In the genomic region with DNA sequence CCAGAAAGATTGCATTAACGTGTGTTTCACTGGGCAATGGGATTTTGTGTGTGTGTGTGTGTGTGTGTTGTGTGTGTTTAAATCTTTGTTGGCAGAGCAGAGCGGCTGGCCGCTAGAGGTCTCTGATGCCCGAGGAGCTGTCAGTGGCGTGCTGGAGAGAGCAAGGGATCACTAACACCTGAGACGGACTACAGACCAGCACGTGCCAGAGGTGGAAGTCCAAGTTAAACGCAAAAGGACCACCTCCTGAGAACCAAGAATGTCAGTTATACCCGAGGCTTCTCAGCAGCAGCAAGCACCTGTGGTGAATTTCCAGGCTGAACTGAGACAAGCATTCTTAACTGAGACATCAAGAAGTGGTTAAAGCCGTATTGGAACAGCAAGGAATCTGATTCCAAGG, we compare ENCODE assay signal across 9 cellular contexts. TPM values are rescaled to one million over a fixed set of nuclear protein-coding genes. Genes with fewer than 3 reads are reported as not detected.
DNase-seq lines count a peak whose midpoint lies in the region; ATAC-seq and TF ChIP-seq lines count a peak whose summit lies in the region.
"Had no signal": no experiment of that assay in that cellular context is flagged by ENCODE, and none has a peak within 500 bp of the region (broad histone marks: within the 10 kb centered on the region; RNA-seq: fewer than 3 reads in every experiment).

No MANE protein-coding gene starts in this region.

- no peaks in the 10 kb centered on the region for H3K9me1 ChIP-seq in IMR-90 (ENCODE audit: insufficient read depth, low read length)

- no peak overlapping the region for H3K4ac ChIP-seq in IMR-90 (ENCODE audit: low read depth, low read length)

- H3K23ac ChIP-seq in IMR-90 (ENCODE audit: low read depth, low read length), result no peak overlapping the region

- H3K79me1 ChIP-seq in IMR-90 (ENCODE audit: low read depth in 1 of 2, low read length in 2 of 2), result no peaks in the 10 kb centered on the region

- H4K8ac ChIP-seq in IMR-90 (ENCODE audit: low read depth in 2 of 2, low read length in 2 of 2), result no peak overlapping the region

- H3K79me2 ChIP-seq in OCI-LY3 (ENCODE audit: low read length), result no peaks in the 10 kb centered on the region
- H3K79me2 ChIP-seq in smooth muscle cell (ENCODE audit: low read depth), result no peaks in the 10 kb centered on the region

- H3K9me3 ChIP-seq in IMR-90 (ENCODE audit: control insufficient read depth, insufficient read depth, low read length) (no peaks in the 10 kb centered on the region), OCI-LY3 (ENCODE audit: insufficient read depth, low read length) (no peaks in the 10 kb centered on the region), smooth muscle cell (replicated peaks; ENCODE audit: low read depth) (no peaks in the 10 kb centered on the region)

- no peaks in the 10 kb centered on the region for H3K9me3 Mint-ChIP-seq in activated naive CD4-positive, alpha-beta T cell treated with anti-CD3 and anti-CD28 coated beads, Interleukin-2, amount 10 ng/mL, durations not matched to agents 7 days and 5 days

- H3K56ac ChIP-seq in IMR-90 (ENCODE audit: extremely low read depth, insufficient read depth, low read length), result no peak overlapping the region

- TF ChIP-seq CTCF in IMR-90 (conservative IDR thresholded peaks at IDR 0.05; ENCODE audit: low read depth, low read length) (peak; percentile 41), OCI-LY3 (IDR thresholded peaks at IDR 0.05; ENCODE audit: low read depth, low read length) (peak; percentile 78), smooth muscle cell (IDR thresholded peaks at IDR 0.05; ENCODE audit: borderline replicate concordance, insufficient read depth, poor library complexity, severe bottlenecking) (peak; percentile 37)

- H3K18ac ChIP-seq in IMR-90 (ENCODE audit: low read depth, low read length), result no peak overlapping the region

- BruUV-seq in IMR-90 (replicated peaks; lab: Mats Ljungman, UMichigan), result no TSS peak

- DNase-seq in D341Med (ENCODE audit: low spot score), result peak; percentile 72
- peak; percentile 40 for DNase-seq in IMR-90
- peak; percentile 54 for DNase-seq in activated naive CD4-positive, alpha-beta T cell treated with anti-CD3 and anti-CD28 coated beads, Interleukin-2, amount 10 ng/mL, durations not matched to agents 7 days and 5 days
- DNase-seq in left ventricle myocardium superior, result peak; percentile 51
- no peak for DNase-seq in smooth muscle cell (lab: John Stamatoyannopoulos, UW; ENCODE audit: unreplicated experiment)
- DNase-seq in cerebellar nuclear complex (lab: John Stamatoyannopoulos, UW), result no peak

- H2AK5ac ChIP-seq in IMR-90 (ENCODE audit: low read depth, low read length), result no peak overlapping the region

- peak overlapping the region; percentile 52 for H2AFZ ChIP-seq in IMR-90 (replicated peaks; ENCODE audit: low read length, poor library complexity)
- 0 out of 2 replicates have a peak overlapping the region, but pooled peaks have one; percentile 73 for H2AFZ ChIP-seq in OCI-LY3 (ENCODE audit: low read depth, low read length)
- no peak overlapping the region for H2AFZ ChIP-seq in smooth muscle cell (ENCODE audit: low read depth)

- ATAC-seq in GM19351 (IDR thresholded peaks at IDR 0.05; ENCODE audit: unreplicated experiment), result peak; percentile 94
- peak; percentile 72; the same call in 1 of the 2 replicates for ATAC-seq in IMR-90 (ENCODE audit: low read depth)
- peak; percentile 49 for ATAC-seq in left ventricle myocardium superior

- in situ Hi-C loops in IMR-90 (cut with MboI; ENCODE audit: low sequenced_read_pairs), result no loop called here

- no peak overlapping the region for H2BK15ac ChIP-seq in IMR-90 (ENCODE audit: low read depth, low read length)

- intact Hi-C loops in IMR-90 (cut with micrococcal nuclease) (loop anchor here (2.0 kb wide), 1 partner anchor 586 kb away; no protein-coding TSS in a partner anchor), left ventricle myocardium superior (cut with micrococcal nuclease) (no loop called here)

- no peak overlapping the region for H3K27ac Mint-ChIP-seq in activated naive CD4-positive, alpha-beta T cell treated with anti-CD3 and anti-CD28 coated beads, Interleukin-2, amount 10 ng/mL, durations not matched to agents 7 days and 5 days

- no peak overlapping the region for H3K14ac ChIP-seq in IMR-90 (replicated peaks; ENCODE audit: low read depth, low read length)

- peak; percentile 48 for TF ChIP-seq RAD21 in IMR-90 (IDR thresholded peaks at IDR 0.05; ENCODE audit: low read length)

- H3K27ac ChIP-seq in IMR-90 (ENCODE audit: insufficient read depth, low read length), result no peak overlapping the region
- no peak overlapping the region for H3K27ac ChIP-seq in OCI-LY3 (ENCODE audit: low read length)
- H3K27ac ChIP-seq in smooth muscle cell (ENCODE audit: low read depth), result no peak overlapping the region

- H3K4me1 ChIP-seq in IMR-90 (ENCODE audit: control insufficient read depth, insufficient read depth, low read length) (no peaks in the 10 kb centered on the region), OCI-LY3 (ENCODE audit: low read length) (peaks cover 3% of the 10 kb centered on the region; the same call in 1 of the 2 replicates), smooth muscle cell (ENCODE audit: low read depth) (no peaks in the 10 kb centered on the region)

- H3F3A ChIP-seq in smooth muscle cell (ENCODE audit: low read depth), result no peaks in the 10 kb centered on the region

- no peaks in the 10 kb centered on the region for H3K36me3 Mint-ChIP-seq in activated naive CD4-positive, alpha-beta T cell treated with anti-CD3 and anti-CD28 coated beads, Interleukin-2, amount 10 ng/mL, durations not matched to agents 7 days and 5 days

- H4K20me1 ChIP-seq in IMR-90 (ENCODE audit: insufficient read depth, low read length), result no peaks in the 10 kb centered on the region
- H4K20me1 ChIP-seq in OCI-LY3 (ENCODE audit: insufficient read depth, low read length), result no peaks in the 10 kb centered on the region
- no peaks in the 10 kb centered on the region for H4K20me1 ChIP-seq in smooth muscle cell (ENCODE audit: low read depth)

- no peak overlapping the region for H3K9ac ChIP-seq in IMR-90 (ENCODE audit: low read depth, low read length)
- H3K9ac ChIP-seq in OCI-LY3 (ENCODE audit: low read length), result no peak overlapping the region
- H3K9ac ChIP-seq in smooth muscle cell (ENCODE audit: low read depth), result no peak overlapping the region

- no peak overlapping the region for H4K91ac ChIP-seq in IMR-90 (ENCODE audit: insufficient read depth, low read depth, low read length)

- H3K27me3 Mint-ChIP-seq in activated naive CD4-positive, alpha-beta T cell treated with anti-CD3 and anti-CD28 coated beads, Interleukin-2, amount 10 ng/mL, durations not matched to agents 7 days and 5 days, result peaks cover 13% of the 10 kb centered on the region

- no peak overlapping the region for H2BK20ac ChIP-seq in IMR-90 (ENCODE audit: low read depth, low read length)

- no peak overlapping the region for H2BK5ac ChIP-seq in IMR-90 (ENCODE audit: low read depth, low read length, poor library complexity, severe bottlenecking)

- CTCF ChIA-PET in IMR-90 (lab: Yijun Ruan, JAX), result interaction anchor here (0.7 to 1.3 kb wide), 4 partner anchors 11 to 40 kb away, joined by 3 to 4 read pairs (median 3); no protein-coding TSS in a partner anchor
- CTCF ChIA-PET in activated naive CD4-positive, alpha-beta T cell treated with anti-CD3 and anti-CD28 coated beads, Interleukin-2, amount 10 ng/mL, durations not matched to agents 7 days and 5 days (lab: Charles Lee), result interaction anchor here (1.0 to 3.0 kb wide), 2 partner anchors 8 to 586 kb away, joined by 3 to 10 read pairs; no protein-coding TSS in a partner anchor

- no peaks in the 10 kb centered on the region for H3K4me1 Mint-ChIP-seq in activated naive CD4-positive, alpha-beta T cell treated with anti-CD3 and anti-CD28 coated beads, Interleukin-2, amount 10 ng/mL, durations not matched to agents 7 days and 5 days

- no peak overlapping the region for H3K4me3 Mint-ChIP-seq in activated naive CD4-positive, alpha-beta T cell treated with anti-CD3 and anti-CD28 coated beads, Interleukin-2, amount 10 ng/mL, durations not matched to agents 7 days and 5 days

- H4K5ac ChIP-seq in IMR-90 (ENCODE audit: low read depth, low read length), result no peak overlapping the region

- WGBS in IMR-90 (ENCODE audit: extremely low coverage in 2 of 2, insufficient read length in 1 of 2), 2 experiments, result 12% methylated on average over 5 of the region's 10 CpGs; no CpG with 5 or more reads in 1 of the 2 experiments
- WGBS in smooth muscle cell (ENCODE audit: low lambda C conversion rate), result 54% methylated on average over 10 of the region's 10 CpGs

- H2BK120ac ChIP-seq in IMR-90 (ENCODE audit: low read depth, low read length), result no peak overlapping the region

- H3K4me3 ChIP-seq in IMR-90 (ENCODE audit: insufficient read depth, low read depth, low read length) (no peak overlapping the region), OCI-LY3 (ENCODE audit: low read length) (peak overlapping the region; percentile 55), smooth muscle cell (no peak overlapping the region)

- POLR2A ChIA-PET in IMR-90 (lab: Charles Lee; ENCODE audit: unreplicated experiment), result interaction anchor here (0.7 kb wide), 1 partner anchor 1230 kb away, joined by 3 read pairs; no protein-coding TSS in a partner anchor

- dilution Hi-C loops in IMR-90 (cut with HindIII; ENCODE audit: low sequenced_read_pairs, unreplicated experiment), result no loop called here

- H3K36me3 ChIP-seq in IMR-90 (ENCODE audit: control insufficient read depth, insufficient read depth, low read length), result no peaks in the 10 kb centered on the region
- H3K36me3 ChIP-seq in OCI-LY3 (replicated peaks; ENCODE audit: low read depth, low read length), result no peaks in the 10 kb centered on the region
- H3K36me3 ChIP-seq in smooth muscle cell (ENCODE audit: low read depth), result no peaks in the 10 kb centered on the region

- no peak overlapping the region for H2AK9ac ChIP-seq in IMR-90 (replicated peaks; ENCODE audit: low read depth, low read length, poor library complexity)

- H3K27me3 ChIP-seq in IMR-90 (ENCODE audit: control insufficient read depth, insufficient read depth, low read length) (peaks cover 2% of the 10 kb centered on the region; the same call in 1 of the 2 replicates), OCI-LY3 (ENCODE audit: low read depth, low read length) (no peaks in the 10 kb centered on the region), smooth muscle cell (ENCODE audit: low read depth) (peaks cover under 1% of the 10 kb centered on the region)

- peak overlapping the region; percentile 75 for H3K4me2 ChIP-seq in IMR-90 (ENCODE audit: low read depth, low read length)
- H3K4me2 ChIP-seq in OCI-LY3 (ENCODE audit: low read length), result peak overlapping the region; percentile 75
- no peak overlapping the region for H3K4me2 ChIP-seq in smooth muscle cell

- no peak for TF ChIP-seq POLR2A in IMR-90 (IDR thresholded peaks at IDR 0.05; ENCODE audit: low read depth, low read length)

RNA-seq across cellular contexts. Expression of a gene that starts 9.0 kb away (rescaled TPM):
- 13.8 and 17.2 TPM in 2 replicates for total RNA-seq in IMR-90 (2012; rRNA removed)
- 9.7 and 13.8 TPM in 2 replicates for polyA plus RNA-seq in IMR-90 (2012; rRNA removed)
- 3.0 and 5.0 TPM in 2 replicates for polyA plus RNA-seq in IMR-90 (2012; cell fraction: cytosol; rRNA removed)
- 4.0 and 41.4 TPM in 2 replicates for polyA plus RNA-seq in IMR-90 (2012; cell fraction: nucleus; rRNA removed; ENCODE audit: low replicate concordance)
- 3.6 TPM for total RNA-seq in left ventricle myocardium superior
- total RNA-seq in smooth muscle cell, result 14.3 and 16.1 TPM in 2 replicates
- polyA plus RNA-seq in smooth muscle cell, result 18.7 and 24.7 TPM in 2 replicates

RNA-seq across cellular contexts. Expression of a gene that starts 54.8 kb away (rescaled TPM):
- not detected in 2 replicates for total RNA-seq in IMR-90 (2012; rRNA removed)
- not detected in 2 replicates for polyA plus RNA-seq in IMR-90 (2012; rRNA removed)
- not detected in 2 replicates for polyA plus RNA-seq in IMR-90 (2012; cell fraction: cytosol; rRNA removed)
- polyA plus RNA-seq in IMR-90 (2012; cell fraction: nucleus; rRNA removed; ENCODE audit: low replicate concordance), result not detected in 2 replicates
- total RNA-seq in left ventricle myocardium superior, result not detected
- not detected in 2 replicates for total RNA-seq in smooth muscle cell
- not detected in 2 replicates for polyA plus RNA-seq in smooth muscle cell
- total RNA-seq: T-helper 1 cell treated with Interleukin-12 subunit alpha and Interleukin-12 subunit beta and Interleukin-4 antibody, amounts not matched to agents 30 ng/mL and 1 ng/mL, for 36 hours had no signal

Comparison
In these comparisons a context has a peak if more than half of its experiments do, and no peak if none do; other contexts are left out.
1. DNase-seq: peak in D341Med (single experiment), IMR-90 (single experiment), activated naive CD4-positive, alpha-beta T cell treated with anti-CD3 and anti-CD28 coated beads, Interleukin-2, amount 10 ng/mL, durations not matched to agents 7 days and 5 days (single experiment) and left ventricle myocardium superior (single experiment); none in smooth muscle cell (single experiment) and cerebellar nuclear complex (0 of 2).
2. Peak in every context shown above with its lines, with median percentiles within 50 percentile points of each other: ATAC-seq and CTCF ChIP-seq.